12 cellular contexts compared by ENCODE assay signal in the genomic region with DNA sequence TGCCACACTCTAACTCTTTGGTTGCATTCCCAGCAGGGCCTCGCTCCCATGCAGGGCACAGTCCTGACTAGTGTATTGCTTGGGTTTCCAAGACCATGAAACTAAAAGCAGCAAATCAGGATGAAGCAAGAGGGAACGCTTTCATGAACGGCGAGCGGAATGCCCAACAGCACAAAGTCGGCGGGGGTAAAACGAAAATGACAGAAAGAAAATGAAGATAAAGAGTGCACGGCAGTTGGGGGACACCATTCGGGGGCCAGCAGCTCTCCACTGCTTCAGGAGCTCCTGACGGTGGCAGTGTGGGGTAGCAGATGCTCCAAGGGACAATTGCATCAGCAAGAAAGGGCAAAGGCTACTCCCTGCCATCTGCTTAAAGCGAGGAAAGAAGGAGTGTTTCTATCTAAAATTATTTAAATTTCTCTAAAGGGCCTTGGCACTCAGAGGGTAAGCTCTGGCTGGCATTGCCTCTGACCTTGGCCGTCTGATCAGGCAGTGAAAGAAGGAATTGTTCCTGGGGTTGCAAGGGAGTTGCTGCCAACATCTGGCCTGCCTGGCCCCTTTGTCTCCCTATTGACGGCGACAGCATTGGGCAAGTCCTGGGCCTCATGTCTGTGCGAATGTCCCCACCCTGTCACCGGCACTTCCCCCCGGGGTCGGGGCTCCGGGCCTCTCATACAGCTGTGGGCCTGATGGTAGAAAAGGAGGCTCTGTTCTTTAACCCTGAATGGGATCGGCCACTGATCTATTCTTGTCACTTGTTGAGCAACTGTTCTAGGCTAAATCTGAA.
A peak's percentile ranks its signal among the peaks of the same experiment; 100 is the strongest.
DNase-seq lines count a peak whose midpoint lies in the region; ATAC-seq and TF ChIP-seq lines count a peak whose summit lies in the region.
"Had no signal": no experiment of that assay in that cellular context is flagged by ENCODE, and none has a peak within 500 bp of the region (broad histone marks: within the 10 kb centered on the region; RNA-seq: fewer than 3 reads in every experiment).

No MANE protein-coding gene starts in this region.

- H3K4me1 ChIP-seq in esophagus (ENCODE audit: control insufficient read depth in 2 of 2, insufficient read depth in 2 of 2, low read length in 1 of 2) (peaks cover 10 to 27% of the 10 kb centered on the region in 2 donors), HAP-1 (no peaks in the 10 kb centered on the region; the same call in 1 of the 2 replicates)
- H3K4me1 ChIP-seq: BE2C had no signal

- H3K27me3 ChIP-seq in esophagus (ENCODE audit: control insufficient read depth in 1 of 2, insufficient read depth in 2 of 2, low read length in 2 of 2) (no peaks in the 10 kb centered on the region), HAP-1 (ENCODE audit: low read depth) (no peaks in the 10 kb centered on the region)
- H3K27me3 ChIP-seq: BE2C had no signal

- POLR2A ChIA-PET in AG04449 (lab: Yijun Ruan, JAX), result no interaction called here

- no peak overlapping the region for H3K4me3 ChIP-seq in AG04449 (ENCODE audit: low read depth, low read length)
- H3K4me3 ChIP-seq in esophagus (ENCODE audit: low read depth in 1 of 2, low read length in 2 of 2), result no peak overlapping the region
- no peak overlapping the region for H3K4me3 ChIP-seq in HAP-1

- TF ChIP-seq CTCF in AG04449 (IDR thresholded peaks at IDR 0.05; ENCODE audit: insufficient read depth, low read length, missing control alignments), result peak; percentile 23

- ATAC-seq in HG03025 (IDR thresholded peaks at IDR 0.05; ENCODE audit: low FRiP score, unreplicated experiment) (no peak), HG02588 (IDR thresholded peaks at IDR 0.05; ENCODE audit: unreplicated experiment) (no peak)
- ATAC-seq: T-cell had no signal

- WGBS in esophagus, 2 donors, result 57 to 72% methylated on average over 21 of the region's 21 CpGs

- CTCF ChIA-PET in AG04449 (lab: Yijun Ruan, JAX), result interaction anchor here (1.5 kb wide), 1 partner anchor 10 kb away, joined by 4 read pairs; no protein-coding TSS in a partner anchor

- H3K9me3 ChIP-seq in esophagus (ENCODE audit: control insufficient read depth in 2 of 2, insufficient read depth in 1 of 2, low read depth in 1 of 2, low read length in 1 of 2) (no peaks in the 10 kb centered on the region), HAP-1 (no peaks in the 10 kb centered on the region)
- H3K9me3 ChIP-seq: BE2C had no signal

- DNase-seq in AG04449 (ENCODE audit: low read depth, low spot score) (no peak), NCI-H446 treated with DMSO at 0.1 percent for 48 hours (lab: John Stamatoyannopoulos, UW) (peak; percentile 8), midbrain (lab: John Stamatoyannopoulos, UW) (peak; percentile 77), HAP-1 (ENCODE audit: low spot score in 2 of 2) (no peak), activated T-cell treated with anti-CD3 and anti-CD28 coated beads for 4 hours (no peak)
- DNase-seq: activated gamma-delta T cell treated with Interleukin-2 at 50 U/mL for 16 hours, BE2C, NCI-H1092, T-cell had no signal

- H3K36me3 ChIP-seq in esophagus (ENCODE audit: control insufficient read depth in 2 of 2, insufficient read depth in 2 of 2, low read length in 1 of 2), result no peaks in the 10 kb centered on the region
- no peaks in the 10 kb centered on the region for H3K36me3 ChIP-seq in HAP-1 (replicated peaks)
- H3K36me3 ChIP-seq: BE2C had no signal

- in situ Hi-C loops in HAP-1 (cut with MboI; ENCODE audit: low sequenced_read_pairs), result no loop called here

- H3K27ac ChIP-seq in esophagus (ENCODE audit: low read depth in 2 of 2, low read length in 1 of 2), result peak overlapping the region; percentile 88 to 95

Comparison
In these comparisons a context has a peak if more than half of its experiments do, and no peak if none do; other contexts are left out.
1. DNase-seq: peak in NCI-H446 treated with DMSO at 0.1 percent for 48 hours (single experiment) and midbrain (single experiment); none in AG04449 (single experiment), HAP-1 (0 of 2) and activated T-cell treated with anti-CD3 and anti-CD28 coated beads for 4 hours (single experiment).